22 cellular contexts compared by ENCODE assay signal in the genomic region with DNA sequence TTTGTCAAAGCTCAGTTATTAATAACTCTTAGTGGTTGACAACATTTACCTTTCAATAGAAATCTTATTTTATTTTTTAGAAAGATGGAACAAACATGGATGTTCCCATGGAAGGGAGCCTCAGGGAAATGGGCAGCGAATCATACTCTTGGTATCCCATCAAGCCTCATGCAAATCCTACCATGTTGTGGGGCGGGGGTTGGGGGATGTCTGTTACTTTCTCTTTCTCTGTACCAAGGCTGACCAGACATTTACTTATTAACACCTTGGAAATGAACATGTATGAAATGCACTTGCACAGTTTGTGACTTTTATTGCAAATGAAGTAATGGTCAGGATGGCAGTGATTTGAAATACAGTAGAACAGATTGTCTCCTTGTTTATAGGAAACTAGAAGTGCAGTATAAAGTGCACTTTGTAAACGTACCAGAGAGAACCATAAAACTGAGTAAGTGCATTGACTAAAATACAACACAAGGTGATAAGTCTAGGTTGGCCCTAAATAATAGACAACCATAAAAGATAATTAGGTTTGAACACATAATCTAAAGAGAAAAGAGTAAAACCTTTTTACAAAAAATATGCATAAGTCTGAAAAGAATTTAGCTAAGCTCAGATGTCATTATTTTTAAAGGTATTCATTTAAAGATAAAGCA. TPM values are rescaled to one million over a fixed set of nuclear protein-coding genes. Genes with fewer than 3 reads are reported as not detected.
"Had no signal": no experiment of that assay in that cellular context is flagged by ENCODE, and none has a peak within 500 bp of the region (broad histone marks: within the 10 kb centered on the region; RNA-seq: fewer than 3 reads in every experiment).

No MANE protein-coding gene starts in this region.

- FAIRE-seq: islet of Langerhans, TTC549 had no signal

- ATAC-seq: activated CD8-positive, alpha-beta T cell treated with anti-CD3 and anti-CD28 coated beads, Interleukin-2, amount 10 ng/mL, durations not matched to agents 7 days and 5 days; effector memory CD8-positive, alpha-beta T cell; gastroesophageal sphincter; left ventricle myocardium superior; WTC11 had no signal

- H3K4me1 ChIP-seq: breast epithelium, gastroesophageal sphincter, right atrium auricular region, tibial artery had no signal

- DNase-seq: activated CD4-positive, alpha-beta T cell treated with anti-CD3 and anti-CD28 coated beads for 48 hours; activated CD8-positive, alpha-beta T cell treated with anti-CD3 and anti-CD28 coated beads, Interleukin-2, amount 10 ng/mL, durations not matched to agents 7 days and 5 days; activated naive CD4-positive, alpha-beta T cell; anterior cingulate cortex; effector memory CD8-positive, alpha-beta T cell; left ventricle myocardium superior; mesendoderm; nephron progenitor cell; occipital lobe; stimulated activated CD4-positive, alpha-beta T cell treated with anti-CD3 and anti-CD28 coated beads, Interleukin-4, amount 100 ng/mL, for 24 hours; stimulated activated naive CD4-positive, alpha-beta T cell; tibial artery had no signal

- H3K36me3 ChIP-seq: breast epithelium, gastroesophageal sphincter, right atrium auricular region, tibial artery had no signal

- H3K4me1 Mint-ChIP-seq: nephron progenitor cell had no signal

- H3K27me3 ChIP-seq: breast epithelium, gastroesophageal sphincter, right atrium auricular region, tibial artery had no signal

- H3K27ac ChIP-seq: breast epithelium, gastroesophageal sphincter, right atrium auricular region, skin epidermis, tibial artery had no signal

- H3K9me3 ChIP-seq: breast epithelium, gastroesophageal sphincter, tibial artery had no signal

- H3K27ac Mint-ChIP-seq: activated CD8-positive, alpha-beta T cell treated with anti-CD3 and anti-CD28 coated beads, Interleukin-2, amount 10 ng/mL, durations not matched to agents 7 days and 5 days; activated T-helper 1 cell treated with anti-CD3 and anti-CD28 coated beads, Interleukin-12 subunit alpha, Interleukin-12 subunit beta, Interleukin-2, Interleukin-4 antibody, amounts not matched to agents 30 ng/mL and 10 ng/mL and 1 ng/mL, durations not matched to agents 14 hours and 24 hours and 36 hours; dendritic cell treated with granulocyte-macrophage colony-stimulating factor and Interleukin-4, amounts not matched to agents 40 ng/mL and 50 ng/mL, for 4 days; effector memory CD8-positive, alpha-beta T cell; nephron progenitor cell; WTC11 had no signal

- H3K4me3 ChIP-seq: breast epithelium, gastroesophageal sphincter, right atrium auricular region, skin epidermis, tibial artery had no signal

- H3K27me3 Mint-ChIP-seq: dendritic cell treated with granulocyte-macrophage colony-stimulating factor and Interleukin-4, amounts not matched to agents 40 ng/mL and 50 ng/mL, for 4 days; effector memory CD8-positive, alpha-beta T cell had no signal

- H3K4me3 Mint-ChIP-seq: activated CD8-positive, alpha-beta T cell treated with anti-CD3 and anti-CD28 coated beads, Interleukin-2, amount 10 ng/mL, durations not matched to agents 7 days and 5 days; activated T-helper 1 cell treated with anti-CD3 and anti-CD28 coated beads, Interleukin-12 subunit alpha, Interleukin-12 subunit beta, Interleukin-2, Interleukin-4 antibody, amounts not matched to agents 30 ng/mL and 10 ng/mL and 1 ng/mL, durations not matched to agents 14 hours and 24 hours and 36 hours; dendritic cell treated with granulocyte-macrophage colony-stimulating factor and Interleukin-4, amounts not matched to agents 40 ng/mL and 50 ng/mL, for 4 days; effector memory CD8-positive, alpha-beta T cell; nephron progenitor cell; WTC11 had no signal

RNA-seq across cellular contexts. Expression of a gene that starts 32.4 kb away (rescaled TPM):
- total RNA-seq: activated CD8-positive, alpha-beta T cell treated with anti-CD3 and anti-CD28 coated beads, Interleukin-2, amount 10 ng/mL, durations not matched to agents 7 days and 5 days; T-helper 2 cell treated with Interferon-gamma antibody and Interleukin-4, amounts not matched to agents 100 ng/mL and 5 ng/mL, for 36 hours had no signal
